ENCODE assay signal across 1 cellular context in genomic region chr3:38168151-38168987, GRCh38.
TF ChIP-seq lines count a peak whose summit lies in the region.

No MANE protein-coding gene starts in this region.

TF ChIP-seq in GM12878, 131 proteins besides CTCF, POLR2A, EP300 and RAD21:
- TF ChIP-seq TARDBP (IDR thresholded peaks at IDR 0.05; ENCODE audit: borderline replicate concordance) (no peak), NKRF (conservative IDR thresholded peaks at IDR 0.05) (no peak), STAT3 (IDR thresholded peaks at IDR 0.05; ENCODE audit: low read depth, low read length) (no peak)
TF ChIP-seq in GM12878: peak in this region for 0.
